In the genomic region with DNA sequence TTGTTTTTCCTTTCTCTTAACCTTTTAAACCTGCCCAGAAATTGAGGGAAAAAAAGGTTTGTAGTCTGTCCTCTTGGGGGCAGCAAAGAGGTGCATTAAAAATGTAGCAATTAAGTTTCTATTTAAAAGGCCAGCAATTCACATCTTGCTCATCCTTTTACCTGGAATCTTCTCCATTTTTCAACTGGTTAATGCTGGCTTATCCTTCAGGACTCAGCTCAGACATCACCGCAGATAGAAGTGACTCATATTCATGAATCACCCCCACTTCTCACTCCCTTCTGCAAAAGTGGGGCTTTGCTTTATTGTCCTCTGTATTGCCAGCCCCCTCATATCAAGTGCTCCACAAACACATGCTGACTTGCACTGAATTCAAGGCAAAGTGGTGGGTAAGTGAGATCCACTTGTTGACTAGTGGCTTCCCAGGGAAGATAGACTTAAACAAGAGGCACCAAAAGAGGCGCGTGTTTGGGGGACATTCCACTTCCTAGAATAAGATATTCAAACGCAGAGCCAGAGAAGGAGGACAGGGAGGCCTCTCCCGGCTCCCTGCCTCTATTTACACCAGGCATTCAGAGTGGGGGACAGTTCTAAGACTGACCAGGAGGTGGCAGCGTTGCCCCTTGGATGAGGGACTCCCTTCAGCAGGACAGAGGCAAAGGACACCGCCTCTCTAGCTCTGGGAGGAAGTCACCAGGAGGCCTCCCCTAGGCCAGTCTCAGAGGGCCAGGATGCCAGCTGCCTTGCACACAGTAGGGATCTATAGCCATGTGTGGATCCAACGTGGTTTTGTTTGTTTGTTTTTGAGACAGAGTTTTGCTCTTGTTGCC, we compare ENCODE assay signal across 1 cellular context.
A peak's percentile ranks its signal among the peaks of the same experiment; 100 is the strongest.
TF ChIP-seq lines count a peak whose summit lies in the region.

No MANE protein-coding gene starts in this region.

TF ChIP-seq in HepG2, 621 proteins besides CTCF, POLR2A, EP300 and RAD21 (continued from another document and continues in another):
- TF ChIP-seq AGO1 (IDR thresholded peaks at IDR 0.05; ENCODE audit: low read depth, low read length, poor library complexity, severe bottlenecking) (no peak), ZNF777 (CRISPR knock-in tag; IDR thresholded peaks at IDR 0.05) (no peak), PAF1 (CRISPR knock-in tag; IDR thresholded peaks at IDR 0.05) (no peak), REPIN1 (CRISPR knock-in tag; IDR thresholded peaks at IDR 0.05; ENCODE audit: borderline replicate concordance, low read depth) (no peak), YEATS4 (CRISPR knock-in tag; IDR thresholded peaks at IDR 0.05; ENCODE audit: borderline replicate concordance) (no peak), ZNF569 (CRISPR knock-in tag; IDR thresholded peaks at IDR 0.05; ENCODE audit: borderline replicate concordance) (no peak), ZBTB37 (CRISPR knock-in tag; IDR thresholded peaks at IDR 0.05) (no peak), CHCHD3 (CRISPR knock-in tag; IDR thresholded peaks at IDR 0.05) (no peak), MED13 (CRISPR knock-in tag; IDR thresholded peaks at IDR 0.05) (no peak), MEF2D (CRISPR knock-in tag; IDR thresholded peaks at IDR 0.05) (no peak), ZNF616 (CRISPR knock-in tag; IDR thresholded peaks at IDR 0.05; ENCODE audit: low read depth) (no peak), ZNF720 (CRISPR knock-in tag; IDR thresholded peaks at IDR 0.05) (no peak), NFE2L2 (IDR thresholded peaks at IDR 0.05; ENCODE audit: low read length) (no peak), CENPX (CRISPR knock-in tag; IDR thresholded peaks at IDR 0.05) (no peak), FOXJ3 (CRISPR knock-in tag; IDR thresholded peaks at IDR 0.05; ENCODE audit: borderline replicate concordance) (no peak), ZNF296 (CRISPR knock-in tag; conservative IDR thresholded peaks at IDR 0.05) (0 out of 2 replicates have a peak, but pooled peaks have one; percentile 41), FIP1L1 (IDR thresholded peaks at IDR 0.05; ENCODE audit: borderline replicate concordance, insufficient read depth, low read depth, low read length) (no peak), JUN (CRISPR knock-in tag; IDR thresholded peaks at IDR 0.05) (no peak), ZNF512 (CRISPR knock-in tag; IDR thresholded peaks at IDR 0.05) (no peak), CREM (IDR thresholded peaks at IDR 0.05) (no peak), CREM (CRISPR knock-in tag; IDR thresholded peaks at IDR 0.05) (no peak), ETV6 (CRISPR knock-in tag; conservative IDR thresholded peaks at IDR 0.05) (no peak), CENPT (CRISPR knock-in tag; IDR thresholded peaks at IDR 0.05; ENCODE audit: low read depth) (no peak), RFXAP (CRISPR knock-in tag; IDR thresholded peaks at IDR 0.05; ENCODE audit: borderline replicate concordance) (peak; percentile 59; the same call in 1 of the 2 replicates), XBP1 (CRISPR knock-in tag; IDR thresholded peaks at IDR 0.05) (no peak), MATR3 (CRISPR knock-in tag; IDR thresholded peaks at IDR 0.05) (no peak), ATF1 (CRISPR knock-in tag; IDR thresholded peaks at IDR 0.05) (no peak), PAWR (CRISPR knock-in tag; IDR thresholded peaks at IDR 0.05; ENCODE audit: borderline replicate concordance) (no peak), KAT8 (CRISPR knock-in tag; IDR thresholded peaks at IDR 0.05) (no peak), TOE1 (CRISPR knock-in tag; IDR thresholded peaks at IDR 0.05) (no peak)
- TF ChIP-seq, protein P1, sequence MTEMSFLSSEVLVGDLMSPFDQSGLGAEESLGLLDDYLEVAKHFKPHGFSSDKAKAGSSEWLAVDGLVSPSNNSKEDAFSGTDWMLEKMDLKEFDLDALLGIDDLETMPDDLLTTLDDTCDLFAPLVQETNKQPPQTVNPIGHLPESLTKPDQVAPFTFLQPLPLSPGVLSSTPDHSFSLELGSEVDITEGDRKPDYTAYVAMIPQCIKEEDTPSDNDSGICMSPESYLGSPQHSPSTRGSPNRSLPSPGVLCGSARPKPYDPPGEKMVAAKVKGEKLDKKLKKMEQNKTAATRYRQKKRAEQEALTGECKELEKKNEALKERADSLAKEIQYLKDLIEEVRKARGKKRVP (CRISPR knock-in tag; IDR thresholded peaks at IDR 0.05), result no peak
- TF ChIP-seq, protein P2, sequence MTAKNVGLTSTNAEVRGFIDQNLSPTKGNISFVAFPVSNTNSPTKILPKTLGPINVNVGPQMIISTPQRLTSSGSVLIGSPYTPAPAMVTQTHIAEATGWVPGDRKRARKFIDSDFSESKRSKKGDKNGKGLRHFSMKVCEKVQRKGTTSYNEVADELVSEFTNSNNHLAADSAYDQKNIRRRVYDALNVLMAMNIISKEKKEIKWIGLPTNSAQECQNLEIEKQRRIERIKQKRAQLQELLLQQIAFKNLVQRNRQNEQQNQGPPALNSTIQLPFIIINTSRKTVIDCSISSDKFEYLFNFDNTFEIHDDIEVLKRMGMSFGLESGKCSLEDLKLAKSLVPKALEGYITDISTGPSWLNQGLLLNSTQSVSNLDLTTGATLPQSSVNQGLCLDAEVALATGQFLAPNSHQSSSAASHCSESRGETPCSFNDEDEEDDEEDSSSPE (CRISPR knock-in tag; IDR thresholded peaks at IDR 0.05), result no peak
- TF ChIP-seq, protein P3, sequence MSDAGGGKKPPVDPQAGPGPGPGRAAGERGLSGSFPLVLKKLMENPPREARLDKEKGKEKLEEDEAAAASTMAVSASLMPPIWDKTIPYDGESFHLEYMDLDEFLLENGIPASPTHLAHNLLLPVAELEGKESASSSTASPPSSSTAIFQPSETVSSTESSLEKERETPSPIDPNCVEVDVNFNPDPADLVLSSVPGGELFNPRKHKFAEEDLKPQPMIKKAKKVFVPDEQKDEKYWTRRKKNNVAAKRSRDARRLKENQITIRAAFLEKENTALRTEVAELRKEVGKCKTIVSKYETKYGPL (CRISPR knock-in tag; IDR thresholded peaks at IDR 0.05), result no peak
- TF ChIP-seq, protein P4, sequence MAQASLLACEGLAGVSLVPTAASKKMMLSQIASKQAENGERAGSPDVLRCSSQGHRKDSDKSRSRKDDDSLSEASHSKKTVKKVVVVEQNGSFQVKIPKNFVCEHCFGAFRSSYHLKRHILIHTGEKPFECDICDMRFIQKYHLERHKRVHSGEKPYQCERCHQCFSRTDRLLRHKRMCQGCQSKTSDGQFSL (CRISPR knock-in tag; IDR thresholded peaks at IDR 0.05), result no peak
- TF ChIP-seq, protein P5, sequence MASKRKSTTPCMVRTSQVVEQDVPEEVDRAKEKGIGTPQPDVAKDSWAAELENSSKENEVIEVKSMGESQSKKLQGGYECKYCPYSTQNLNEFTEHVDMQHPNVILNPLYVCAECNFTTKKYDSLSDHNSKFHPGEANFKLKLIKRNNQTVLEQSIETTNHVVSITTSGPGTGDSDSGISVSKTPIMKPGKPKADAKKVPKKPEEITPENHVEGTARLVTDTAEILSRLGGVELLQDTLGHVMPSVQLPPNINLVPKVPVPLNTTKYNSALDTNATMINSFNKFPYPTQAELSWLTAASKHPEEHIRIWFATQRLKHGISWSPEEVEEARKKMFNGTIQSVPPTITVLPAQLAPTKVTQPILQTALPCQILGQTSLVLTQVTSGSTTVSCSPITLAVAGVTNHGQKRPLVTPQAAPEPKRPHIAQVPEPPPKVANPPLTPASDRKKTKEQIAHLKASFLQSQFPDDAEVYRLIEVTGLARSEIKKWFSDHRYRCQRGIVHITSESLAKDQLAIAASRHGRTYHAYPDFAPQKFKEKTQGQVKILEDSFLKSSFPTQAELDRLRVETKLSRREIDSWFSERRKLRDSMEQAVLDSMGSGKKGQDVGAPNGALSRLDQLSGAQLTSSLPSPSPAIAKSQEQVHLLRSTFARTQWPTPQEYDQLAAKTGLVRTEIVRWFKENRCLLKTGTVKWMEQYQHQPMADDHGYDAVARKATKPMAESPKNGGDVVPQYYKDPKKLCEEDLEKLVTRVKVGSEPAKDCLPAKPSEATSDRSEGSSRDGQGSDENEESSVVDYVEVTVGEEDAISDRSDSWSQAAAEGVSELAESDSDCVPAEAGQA (IDR thresholded peaks at IDR 0.05; ENCODE audit: low read depth), result no peak
- TF ChIP-seq, protein P5 (CRISPR knock-in tag; IDR thresholded peaks at IDR 0.05; ENCODE audit: borderline replicate concordance), result no peak
- TF ChIP-seq, protein P6, sequence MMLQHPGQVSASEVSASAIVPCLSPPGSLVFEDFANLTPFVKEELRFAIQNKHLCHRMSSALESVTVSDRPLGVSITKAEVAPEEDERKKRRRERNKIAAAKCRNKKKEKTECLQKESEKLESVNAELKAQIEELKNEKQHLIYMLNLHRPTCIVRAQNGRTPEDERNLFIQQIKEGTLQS (CRISPR knock-in tag; IDR thresholded peaks at IDR 0.05), result no peak
- TF ChIP-seq, protein P7, sequence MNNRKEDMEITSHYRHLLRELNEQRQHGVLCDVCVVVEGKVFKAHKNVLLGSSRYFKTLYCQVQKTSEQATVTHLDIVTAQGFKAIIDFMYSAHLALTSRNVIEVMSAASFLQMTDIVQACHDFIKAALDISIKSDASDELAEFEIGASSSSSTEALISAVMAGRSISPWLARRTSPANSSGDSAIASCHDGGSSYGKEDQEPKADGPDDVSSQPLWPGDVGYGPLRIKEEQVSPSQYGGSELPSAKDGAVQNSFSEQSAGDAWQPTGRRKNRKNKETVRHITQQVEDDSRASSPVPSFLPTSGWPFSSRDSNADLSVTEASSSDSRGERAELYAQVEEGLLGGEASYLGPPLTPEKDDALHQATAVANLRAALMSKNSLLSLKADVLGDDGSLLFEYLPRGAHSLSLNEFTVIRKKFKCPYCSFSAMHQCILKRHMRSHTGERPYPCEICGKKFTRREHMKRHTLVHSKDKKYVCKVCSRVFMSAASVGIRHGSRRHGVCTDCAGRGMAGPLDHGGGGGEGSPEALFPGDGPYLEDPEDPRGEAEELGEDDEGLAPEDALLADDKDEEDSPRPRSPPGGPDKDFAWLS (CRISPR knock-in tag; IDR thresholded peaks at IDR 0.05; ENCODE audit: borderline replicate concordance), result no peak
- TF ChIP-seq, protein P8, sequence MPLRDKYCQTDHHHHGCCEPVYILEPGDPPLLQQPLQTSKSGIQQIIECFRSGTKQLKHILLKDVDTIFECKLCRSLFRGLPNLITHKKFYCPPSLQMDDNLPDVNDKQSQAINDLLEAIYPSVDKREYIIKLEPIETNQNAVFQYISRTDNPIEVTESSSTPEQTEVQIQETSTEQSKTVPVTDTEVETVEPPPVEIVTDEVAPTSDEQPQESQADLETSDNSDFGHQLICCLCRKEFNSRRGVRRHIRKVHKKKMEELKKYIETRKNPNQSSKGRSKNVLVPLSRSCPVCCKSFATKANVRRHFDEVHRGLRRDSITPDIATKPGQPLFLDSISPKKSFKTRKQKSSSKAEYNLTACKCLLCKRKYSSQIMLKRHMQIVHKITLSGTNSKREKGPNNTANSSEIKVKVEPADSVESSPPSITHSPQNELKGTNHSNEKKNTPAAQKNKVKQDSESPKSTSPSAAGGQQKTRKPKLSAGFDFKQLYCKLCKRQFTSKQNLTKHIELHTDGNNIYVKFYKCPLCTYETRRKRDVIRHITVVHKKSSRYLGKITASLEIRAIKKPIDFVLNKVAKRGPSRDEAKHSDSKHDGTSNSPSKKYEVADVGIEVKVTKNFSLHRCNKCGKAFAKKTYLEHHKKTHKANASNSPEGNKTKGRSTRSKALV (CRISPR knock-in tag; IDR thresholded peaks at IDR 0.05), result no peak
